8 cellular contexts compared by ENCODE assay signal in the genomic region with DNA sequence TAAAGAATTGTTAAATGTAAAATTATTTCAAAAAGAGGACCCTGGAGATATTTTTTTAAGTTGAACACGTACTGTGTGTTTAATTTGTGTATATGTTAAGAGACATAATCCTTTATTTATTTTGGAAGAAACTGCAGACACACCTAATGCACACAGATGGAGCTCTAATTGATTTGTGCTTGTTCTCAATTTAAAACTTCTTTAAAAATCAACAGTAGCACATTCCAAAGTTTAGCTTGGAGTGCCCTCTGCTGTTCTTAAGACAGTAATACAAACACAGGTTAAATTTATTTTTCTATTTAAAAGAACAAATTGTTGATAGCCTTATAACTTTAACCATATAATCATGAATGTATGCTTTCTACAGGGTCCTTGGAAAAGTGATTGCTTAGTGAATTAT.
A peak's percentile ranks its signal among the peaks of the same experiment; 100 is the strongest.
DNase-seq lines count a peak whose midpoint lies in the region; ATAC-seq, FAIRE-seq and TF ChIP-seq lines count a peak whose summit lies in the region.

No MANE protein-coding gene starts in this region.

- no peak overlapping the region for H3K4me2 ChIP-seq in GM12878 (ENCODE audit: control insufficient read depth, insufficient read depth)

- no peak for TF ChIP-seq EP300 in GM12878 (IDR thresholded peaks at IDR 0.05; ENCODE audit: borderline replicate concordance in 1 of 2, control insufficient read depth in 1 of 2, low read depth in 2 of 2, low read length in 2 of 2)

- CTCF ChIA-PET in GM12878 (lab: Yijun Ruan, JAX) = interaction anchor here (0.7 to 2.4 kb wide), 5 partner anchors 9 to 559 kb away, joined by 3 to 8 read pairs (median 4); no protein-coding TSS in a partner anchor

- TF ChIP-seq RAD21 in GM12878 (IDR thresholded peaks at IDR 0.05; ENCODE audit: insufficient read depth, low read depth, low read length) = peak; percentile 84

- SMC1A ChIA-PET in GM12878 (lab: Charles Lee; ENCODE audit: uncharacterized antibody, unreplicated experiment) = no interaction called here

- TF ChIP-seq CTCF in GM12878 (IDR thresholded peaks at IDR 0.05 in 2 of 3, conservative IDR thresholded peaks at IDR 0.05 in 1 of 3; ENCODE audit: control insufficient read depth in 2 of 3, extremely low read depth in 1 of 3, insufficient read depth in 1 of 3, low read depth in 3 of 3, low read length in 3 of 3) (peak; percentile 26 to 53 (median 28); a peak in 4 of 6 replicates), lung (IDR thresholded peaks at IDR 0.05; ENCODE audit: control extremely low read depth, extremely low read depth) (peak; percentile 8)

- H3K9me3 ChIP-seq in GM12878 (replicated peaks; ENCODE audit: control insufficient read depth, insufficient read depth, low read length) (no peaks in the 10 kb centered on the region; the same call in 2 of the 3 replicates), lung (ENCODE audit: control insufficient read depth in 2 of 2, insufficient read depth in 1 of 2, low read length in 1 of 2) (no peaks in the 10 kb centered on the region)

- H3K27ac ChIP-seq in GM12878 (ENCODE audit: control insufficient read depth, insufficient read depth) (no peak overlapping the region), lung (ENCODE audit: low read depth in 1 of 2, low read length in 1 of 2) (no peak overlapping the region)

- no peak for TF ChIP-seq POLR2A in GM12878 (IDR thresholded peaks at IDR 0.05; ENCODE audit: low read depth, low read length)

- BruUV-seq in GM12878 (replicated peaks; lab: Mats Ljungman, UMichigan) = no TSS peak

- DNase-seq in NCI-H1436 (lab: John Stamatoyannopoulos, UW) (peak; percentile 18), NCI-H1436 treated with DMSO at 0.1 percent for 48 hours (lab: John Stamatoyannopoulos, UW) (no peak), NCI-H2196 (lab: John Stamatoyannopoulos, UW; ENCODE audit: unreplicated experiment) (peak; percentile 32), GM12878 (ENCODE audit: low read depth, low spot score) (no peak), lung (ENCODE audit: low spot score) (no peak), T-helper 9 cell (no peak), GOT3 (lab: John Stamatoyannopoulos, UW) (no peak)
- no peak for DNase-seq in stimulated activated CD4-positive, alpha-beta T cell treated with anti-CD3 and anti-CD28 coated beads, Interleukin-15, amount 100 ng/mL, for 24 hours

- H3K36me3 ChIP-seq in GM12878 (ENCODE audit: control insufficient read depth in 2 of 2, insufficient read depth in 2 of 2, low read length in 1 of 2) = no peaks in the 10 kb centered on the region
- no peaks in the 10 kb centered on the region for H3K36me3 ChIP-seq in lung (ENCODE audit: control insufficient read depth in 2 of 2, insufficient read depth in 2 of 2, low read length in 2 of 2)

- H3K27me3 ChIP-seq in GM12878 (replicated peaks in 1 of 2; ENCODE audit: control insufficient read depth in 2 of 2, insufficient read depth in 2 of 2, low read length in 1 of 2) = no peaks in the 10 kb centered on the region
- H3K27me3 ChIP-seq in lung (ENCODE audit: control insufficient read depth, insufficient read depth) = no peaks in the 10 kb centered on the region

- H2AFZ ChIP-seq in GM12878 (ENCODE audit: control insufficient read depth, low read depth, low read length) = no peak overlapping the region

- POLR2A ChIA-PET in GM12878 (lab: Charles Lee) = no interaction called here

- RAD21 ChIA-PET in GM12878 (lab: Charles Lee; ENCODE audit: unreplicated experiment) = interaction anchor here (0.8 kb wide), 1 partner anchor 93 kb away, joined by 3 read pairs; no protein-coding TSS in a partner anchor

- H3K9ac ChIP-seq in GM12878 (ENCODE audit: control insufficient read depth, insufficient read depth, low read length) = no peak overlapping the region

- intact Hi-C loops in GM12878 (cut with micrococcal nuclease; ENCODE audit: unreplicated experiment) = no loop called here

- FAIRE-seq in GM12878 (lab: Jason Lieb, UNC) = no peak

- H4K20me1 ChIP-seq in GM12878 (ENCODE audit: control insufficient read depth, insufficient read depth) = no peaks in the 10 kb centered on the region

- no peaks in the 10 kb centered on the region for H3K79me2 ChIP-seq in GM12878 (ENCODE audit: control insufficient read depth, insufficient read depth, low read length)

- 0% methylated on average over 1 of the region's 1 CpG for WGBS in GM12878 (ENCODE audit: insufficient coverage, insufficient replicate concordance, low lambda C conversion rate, missing lambda C conversion rate)
- 6 to 10% methylated on average over 1 of the region's 1 CpG for WGBS in lung, 2 donors

- in situ Hi-C loops in GM12878 (cut with MboI) = no loop called here

- ATAC-seq in GM12878 = no peak
- ATAC-seq in lung (ENCODE audit: insufficient read depth, low FRiP score) = no peak

- H3K4me1 ChIP-seq in GM12878 (ENCODE audit: control insufficient read depth, insufficient read depth, low read length) (no peaks in the 10 kb centered on the region), lung (ENCODE audit: control insufficient read depth in 2 of 2, insufficient read depth in 2 of 2, low read length in 2 of 2) (no peaks in the 10 kb centered on the region)

- no peak overlapping the region for H3K4me3 ChIP-seq in GM12878
- H3K4me3 ChIP-seq in lung = no peak overlapping the region

TF ChIP-seq in GM12878, 131 proteins besides CTCF, POLR2A, EP300 and RAD21:
- TF ChIP-seq, protein P1, sequence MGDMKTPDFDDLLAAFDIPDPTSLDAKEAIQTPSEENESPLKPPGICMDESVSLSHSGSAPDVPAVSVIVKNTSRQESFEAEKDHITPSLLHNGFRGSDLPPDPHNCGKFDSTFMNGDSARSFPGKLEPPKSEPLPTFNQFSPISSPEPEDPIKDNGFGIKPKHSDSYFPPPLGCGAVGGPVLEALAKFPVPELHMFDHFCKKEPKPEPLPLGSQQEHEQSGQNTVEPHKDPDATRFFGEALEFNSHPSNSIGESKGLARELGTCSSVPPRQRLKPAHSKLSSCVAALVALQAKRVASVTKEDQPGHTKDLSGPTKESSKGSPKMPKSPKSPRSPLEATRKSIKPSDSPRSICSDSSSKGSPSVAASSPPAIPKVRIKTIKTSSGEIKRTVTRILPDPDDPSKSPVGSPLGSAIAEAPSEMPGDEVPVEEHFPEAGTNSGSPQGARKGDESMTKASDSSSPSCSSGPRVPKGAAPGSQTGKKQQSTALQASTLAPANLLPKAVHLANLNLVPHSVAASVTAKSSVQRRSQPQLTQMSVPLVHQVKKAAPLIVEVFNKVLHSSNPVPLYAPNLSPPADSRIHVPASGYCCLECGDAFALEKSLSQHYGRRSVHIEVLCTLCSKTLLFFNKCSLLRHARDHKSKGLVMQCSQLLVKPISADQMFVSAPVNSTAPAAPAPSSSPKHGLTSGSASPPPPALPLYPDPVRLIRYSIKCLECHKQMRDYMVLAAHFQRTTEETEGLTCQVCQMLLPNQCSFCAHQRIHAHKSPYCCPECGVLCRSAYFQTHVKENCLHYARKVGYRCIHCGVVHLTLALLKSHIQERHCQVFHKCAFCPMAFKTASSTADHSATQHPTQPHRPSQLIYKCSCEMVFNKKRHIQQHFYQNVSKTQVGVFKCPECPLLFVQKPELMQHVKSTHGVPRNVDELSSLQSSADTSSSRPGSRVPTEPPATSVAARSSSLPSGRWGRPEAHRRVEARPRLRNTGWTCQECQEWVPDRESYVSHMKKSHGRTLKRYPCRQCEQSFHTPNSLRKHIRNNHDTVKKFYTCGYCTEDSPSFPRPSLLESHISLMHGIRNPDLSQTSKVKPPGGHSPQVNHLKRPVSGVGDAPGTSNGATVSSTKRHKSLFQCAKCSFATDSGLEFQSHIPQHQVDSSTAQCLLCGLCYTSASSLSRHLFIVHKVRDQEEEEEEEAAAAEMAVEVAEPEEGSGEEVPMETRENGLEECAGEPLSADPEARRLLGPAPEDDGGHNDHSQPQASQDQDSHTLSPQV (IDR thresholded peaks at IDR 0.05) = no peak
- TF ChIP-seq SMC3 (IDR thresholded peaks at IDR 0.05; ENCODE audit: borderline replicate concordance, low read length) = peak; percentile 53
- TF ChIP-seq, protein P2, sequence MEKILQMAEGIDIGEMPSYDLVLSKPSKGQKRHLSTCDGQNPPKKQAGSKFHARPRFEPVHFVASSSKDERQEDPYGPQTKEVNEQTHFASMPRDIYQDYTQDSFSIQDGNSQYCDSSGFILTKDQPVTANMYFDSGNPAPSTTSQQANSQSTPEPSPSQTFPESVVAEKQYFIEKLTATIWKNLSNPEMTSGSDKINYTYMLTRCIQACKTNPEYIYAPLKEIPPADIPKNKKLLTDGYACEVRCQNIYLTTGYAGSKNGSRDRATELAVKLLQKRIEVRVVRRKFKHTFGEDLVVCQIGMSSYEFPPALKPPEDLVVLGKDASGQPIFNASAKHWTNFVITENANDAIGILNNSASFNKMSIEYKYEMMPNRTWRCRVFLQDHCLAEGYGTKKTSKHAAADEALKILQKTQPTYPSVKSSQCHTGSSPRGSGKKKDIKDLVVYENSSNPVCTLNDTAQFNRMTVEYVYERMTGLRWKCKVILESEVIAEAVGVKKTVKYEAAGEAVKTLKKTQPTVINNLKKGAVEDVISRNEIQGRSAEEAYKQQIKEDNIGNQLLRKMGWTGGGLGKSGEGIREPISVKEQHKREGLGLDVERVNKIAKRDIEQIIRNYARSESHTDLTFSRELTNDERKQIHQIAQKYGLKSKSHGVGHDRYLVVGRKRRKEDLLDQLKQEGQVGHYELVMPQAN (conservative IDR thresholded peaks at IDR 0.05) = no peak

Comparison
In these comparisons a context has a peak if more than half of its experiments do, and no peak if none do; other contexts are left out.
1. DNase-seq: peak in NCI-H1436 (single experiment) and NCI-H2196 (single experiment); none in NCI-H1436 treated with DMSO at 0.1 percent for 48 hours (single experiment), GM12878 (single experiment), lung (single experiment), stimulated activated CD4-positive, alpha-beta T cell treated with anti-CD3 and anti-CD28 coated beads, Interleukin-15, amount 100 ng/mL, for 24 hours (single experiment), T-helper 9 cell (single experiment) and GOT3 (single experiment).